Comparison of ENCODE assay signal across 19 cellular contexts in the genomic region with DNA sequence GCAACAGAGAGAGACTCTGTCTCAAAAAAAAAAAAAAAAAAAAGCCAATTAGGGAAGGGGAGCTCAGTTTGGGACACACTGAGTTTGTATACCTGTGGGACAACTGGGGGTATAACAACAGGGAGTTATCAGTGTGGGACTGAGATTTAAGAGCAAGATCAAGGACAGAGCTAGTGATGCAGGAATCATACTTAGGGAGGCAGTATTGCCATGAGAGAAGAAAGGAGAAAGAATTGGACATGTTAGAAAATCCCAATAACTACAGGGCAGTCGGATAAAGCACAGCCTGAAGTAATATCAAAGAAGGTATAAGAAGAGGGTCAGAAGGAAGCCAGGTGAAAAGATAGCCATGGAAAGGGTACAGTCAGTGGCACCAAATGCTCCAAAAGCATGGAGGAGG.
DNase-seq lines count a peak whose midpoint lies in the region; TF ChIP-seq lines count a peak whose summit lies in the region.
"Had no signal": no experiment of that assay in that cellular context is flagged by ENCODE, and none has a peak within 500 bp of the region (broad histone marks: within the 10 kb centered on the region; RNA-seq: fewer than 3 reads in every experiment).

No MANE protein-coding gene starts in this region.

- no peak overlapping the region for H3K27ac ChIP-seq in caudate nucleus (ENCODE audit: low read depth, low read length)
- H3K27ac ChIP-seq: 22Rv1; BLaER1 treated with 17β-estradiol and CSF1 and Interleukin-3, amounts not matched to agents 10 nM and 100 nM; C4-2B had no signal

- peaks cover 9% of the 10 kb centered on the region for H3K27me3 Mint-ChIP-seq in endothelial cell (ENCODE audit: unreplicated experiment)
- H3K27me3 Mint-ChIP-seq: B cell; CD4-positive, alpha-beta T cell had no signal

- intact Hi-C loops in cardiac septum (cut with DNase I), result no loop called here

- DNase-seq in Ammon's horn (ENCODE audit: low spot score), result peak; percentile 7
- peak; percentile 25 for DNase-seq in SW480 (ENCODE audit: low spot score)
- no peak for DNase-seq in endothelial cell (ENCODE audit: low spot score)
- peak; percentile 12 for DNase-seq in medulla oblongata (ENCODE audit: extremely low spot score)
- no peak for DNase-seq in 8988T
- DNase-seq in caudate nucleus (lab: John Stamatoyannopoulos, UW), result no peak
- no peak for DNase-seq in stimulated activated CD4-positive, alpha-beta T cell treated with anti-CD3 and anti-CD28 coated beads, Interleukin-12 subunit alpha, Interleukin-12 subunit beta, amount 100 ng/mL, for 4 hours
- DNase-seq in cardiac septum (ENCODE audit: low spot score), result no peak
- DNase-seq: ACHN; Caco-2; Calu3; CD4-positive, alpha-beta T cell; CD8-positive, alpha-beta T cell; DMS79 treated with DMSO at 0.1 percent for 48 hours; GF-D8 had no signal

- peaks cover 21% of the 10 kb centered on the region for H3K9me3 Mint-ChIP-seq in endothelial cell (ENCODE audit: unreplicated experiment)
- H3K9me3 Mint-ChIP-seq: CD8-positive, alpha-beta T cell had no signal

- no peak for TF ChIP-seq CTCF in endothelial cell (IDR thresholded peaks at IDR 0.05; ENCODE audit: unreplicated experiment)

- H3K27ac Mint-ChIP-seq in endothelial cell (ENCODE audit: unreplicated experiment), result peak overlapping the region; percentile 64
- H3K27ac Mint-ChIP-seq: B cell; CD4-positive, alpha-beta T cell; CD8-positive, alpha-beta T cell had no signal

- H3K4me3 Mint-ChIP-seq in endothelial cell (ENCODE audit: unreplicated experiment), result no peak overlapping the region
- H3K4me3 Mint-ChIP-seq: B cell; CD4-positive, alpha-beta T cell; CD8-positive, alpha-beta T cell had no signal

- no peaks in the 10 kb centered on the region for H3K4me1 Mint-ChIP-seq in endothelial cell (ENCODE audit: unreplicated experiment)
- H3K4me1 Mint-ChIP-seq: B cell had no signal

- H3K36me3 Mint-ChIP-seq in endothelial cell (ENCODE audit: low read depth, unreplicated experiment), result peaks cover 15% of the 10 kb centered on the region
- H3K36me3 Mint-ChIP-seq: CD8-positive, alpha-beta T cell had no signal

Comparison
In these comparisons a context has a peak if more than half of its experiments do, and no peak if none do; other contexts are left out.
1. DNase-seq: peak in Ammon's horn (single experiment), SW480 (single experiment) and medulla oblongata (single experiment); none in endothelial cell (single experiment), 8988T (single experiment), caudate nucleus (0 of 61), stimulated activated CD4-positive, alpha-beta T cell treated with anti-CD3 and anti-CD28 coated beads, Interleukin-12 subunit alpha, Interleukin-12 subunit beta, amount 100 ng/mL, for 4 hours (single experiment) and cardiac septum (single experiment).